ENCODE assay signal across 1 cellular context in genomic region chr11:111601979-111602864, GRCh38.
TF ChIP-seq lines count a peak whose summit lies in the region.

TSS of gene SIK2 (plus strand) at chr11:111602449. CDS start at chr11:111602564, 115 bp downstream.

TF ChIP-seq in K562, 482 proteins besides CTCF, POLR2A, EP300 and RAD21 (continued from another document and continues in another):
- TF ChIP-seq ZNF318 (IDR thresholded peaks at IDR 0.05; ENCODE audit: borderline replicate concordance in 1 of 2, low read depth in 1 of 2), result no peak
- peak; percentile 87 for TF ChIP-seq ARID2 (IDR thresholded peaks at IDR 0.05)
- TF ChIP-seq ATF1 (CRISPR knock-in tag; IDR thresholded peaks at IDR 0.05), result no peak
- TF ChIP-seq ATF1 (tag; IDR thresholded peaks at IDR 0.05), result peak; percentile 55
- TF ChIP-seq CEBPB (tag; IDR thresholded peaks at IDR 0.05), result no peak
- TF ChIP-seq ZNF217 (CRISPR knock-in tag; IDR thresholded peaks at IDR 0.05), result no peak
- TF ChIP-seq TEAD1 (CRISPR knock-in tag; IDR thresholded peaks at IDR 0.05), result peak in 1 of 2 experiments; percentile 71; a peak in 1 of 4 replicates
- TF ChIP-seq STAG1 (CRISPR knock-in tag; IDR thresholded peaks at IDR 0.05; ENCODE audit: borderline replicate concordance), result peak; percentile 92; the same call in 1 of the 2 replicates
- no peak for TF ChIP-seq NR2F6 (CRISPR knock-in tag; IDR thresholded peaks at IDR 0.05)
- peak; percentile 81 for TF ChIP-seq GABPB1 (CRISPR knock-in tag; IDR thresholded peaks at IDR 0.05)
- no peak for TF ChIP-seq U2AF1 (optimal IDR thresholded peaks at IDR 0.05; ENCODE audit: low read depth, low read length)
- TF ChIP-seq E2F1 (CRISPR knock-in tag; IDR thresholded peaks at IDR 0.05), result peak; percentile 95
- peak; percentile 87 for TF ChIP-seq L3MBTL2 (IDR thresholded peaks at IDR 0.05)
- TF ChIP-seq HMGXB4 (CRISPR knock-in tag; IDR thresholded peaks at IDR 0.05), result peak; percentile 30; the same call in 1 of the 2 replicates
- peak; percentile 65 for TF ChIP-seq ATF7 (IDR thresholded peaks at IDR 0.05)
- no peak for TF ChIP-seq ZNF282 (CRISPR knock-in tag; IDR thresholded peaks at IDR 0.05)
- 0 out of 2 replicates have a peak, but pooled peaks have one; percentile 71 for TF ChIP-seq ZNF609 (CRISPR knock-in tag; IDR thresholded peaks at IDR 0.05; ENCODE audit: borderline replicate concordance)
- TF ChIP-seq MYBL2 (IDR thresholded peaks at IDR 0.05; ENCODE audit: low read depth), result no peak
- no peak for TF ChIP-seq MYBL2 (CRISPR knock-in tag; IDR thresholded peaks at IDR 0.05; ENCODE audit: borderline replicate concordance)
- no peak for TF ChIP-seq TAF15 (IDR thresholded peaks at IDR 0.05; ENCODE audit: low read depth, low read length)
- no peak for TF ChIP-seq GABPB2 (CRISPR knock-in tag; conservative IDR thresholded peaks at IDR 0.05)
- TF ChIP-seq SP1 (CRISPR knock-in tag; IDR thresholded peaks at IDR 0.05), result peak; percentile 97
- TF ChIP-seq KAT2B (IDR thresholded peaks at IDR 0.05; ENCODE audit: low read depth, low read length), result no peak
- peak; percentile 88 for TF ChIP-seq CREB1 (IDR thresholded peaks at IDR 0.05)
- TF ChIP-seq CREB1 (CRISPR knock-in tag; IDR thresholded peaks at IDR 0.05), result peak; percentile 77
- TF ChIP-seq NCOA6 (IDR thresholded peaks at IDR 0.05), result no peak
- no peak for TF ChIP-seq HOMEZ (CRISPR knock-in tag; IDR thresholded peaks at IDR 0.05)
- peak; percentile 99 for TF ChIP-seq VEZF1 (CRISPR knock-in tag; IDR thresholded peaks at IDR 0.05)
- TF ChIP-seq ZNF584 (CRISPR knock-in tag; IDR thresholded peaks at IDR 0.05; ENCODE audit: low read depth), result no peak
- TF ChIP-seq PTRF (tag; IDR thresholded peaks at IDR 0.05), result no peak
- 0 out of 2 replicates have a peak, but pooled peaks have one; percentile 48 for TF ChIP-seq ZNF592 (IDR thresholded peaks at IDR 0.05)
